In the genomic region with DNA sequence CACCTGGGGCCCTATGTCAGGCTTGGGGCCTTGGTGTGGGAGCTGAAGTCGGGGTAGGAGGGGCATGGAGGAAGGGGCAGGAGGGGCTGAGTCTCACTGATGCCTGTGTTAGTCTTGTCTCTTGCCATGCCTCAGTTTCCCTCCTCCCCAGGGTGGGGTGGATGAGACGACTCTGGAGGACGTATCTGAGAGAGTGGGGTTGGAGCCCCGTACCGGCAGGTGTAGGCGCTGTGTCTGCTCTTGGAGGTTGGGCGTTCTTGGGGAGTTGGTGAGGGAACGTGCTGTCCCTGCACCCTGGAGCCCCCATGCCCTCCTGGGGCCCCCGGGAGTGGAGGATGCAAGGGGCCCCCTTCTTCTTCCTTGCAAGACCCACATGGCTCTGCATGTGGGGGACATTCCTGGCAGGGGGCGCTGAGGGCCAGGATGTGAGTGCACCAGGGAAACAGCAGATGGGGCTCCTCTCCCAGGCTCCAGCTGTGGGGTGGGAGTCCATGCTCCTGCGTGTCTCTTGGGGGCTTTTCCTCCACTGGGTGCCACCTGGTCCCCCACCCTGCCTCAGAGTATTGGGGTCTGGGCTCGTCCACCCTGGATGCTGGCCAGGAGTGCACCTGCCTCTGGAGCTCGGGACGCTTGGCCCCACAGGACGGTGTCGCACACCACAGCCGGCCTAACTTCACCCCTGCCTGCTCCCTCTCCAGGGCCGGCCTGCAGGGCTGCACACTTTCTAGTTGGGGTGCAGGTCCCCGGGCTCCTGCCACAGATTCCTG, we compare ENCODE assay signal across 8 cellular contexts. TPM values are rescaled to one million over a fixed set of nuclear protein-coding genes. Genes with fewer than 3 reads are reported as not detected.
A peak's percentile ranks its signal among the peaks of the same experiment; 100 is the strongest.
DNase-seq lines count a peak whose midpoint lies in the region; ATAC-seq and TF ChIP-seq lines count a peak whose summit lies in the region.

No MANE protein-coding gene starts in this region.

- CTCF ChIA-PET in CD8-positive, alpha-beta T cell (lab: Charles Lee) = interaction anchor here (0.7 to 3.3 kb wide), 11 partner anchors 23 to 285 kb away, joined by 3 to 28 read pairs (median 4); no protein-coding TSS in a partner anchor
- CTCF ChIA-PET in activated naive CD4-positive, alpha-beta T cell treated with anti-CD3 and anti-CD28 coated beads for 36 hours (lab: Charles Lee) = interaction anchor here (2.0 to 2.4 kb wide), 2 partner anchors 23 to 28 kb away, joined by 9 to 11 read pairs; no protein-coding TSS in a partner anchor

- H3K4me1 Mint-ChIP-seq in CD8-positive, alpha-beta T cell (ENCODE audit: low read depth) = peaks cover 42% of the 10 kb centered on the region
- peaks cover 36% of the 10 kb centered on the region for H3K4me1 Mint-ChIP-seq in activated naive CD4-positive, alpha-beta T cell treated with anti-CD3 and anti-CD28 coated beads for 36 hours (ENCODE audit: low read depth)

- H3K4me3 ChIP-seq in CD8-positive, alpha-beta T cell (ENCODE audit: low read depth, low read length) = peak overlapping the region; percentile 99
- H3K4me3 ChIP-seq in Loucy (ENCODE audit: low read length, poor library complexity, severe bottlenecking) = peak overlapping the region; percentile 84

- intact Hi-C loops in CD8-positive, alpha-beta T cell (cut with DNase I, micrococcal nuclease) = loop anchor here (1.0 to 10.0 kb wide), 7 partner anchors 23 to 500 kb away; a partner anchor contains a TSS
- intact Hi-C loops in activated naive CD4-positive, alpha-beta T cell treated with anti-CD3 and anti-CD28 coated beads for 36 hours (cut with micrococcal nuclease) = loop anchor here (1.0 to 2.0 kb wide), 2 partner anchors 87 to 232 kb away; no protein-coding TSS in a partner anchor

- H3F3A ChIP-seq in Loucy (ENCODE audit: low read depth) = no peaks in the 10 kb centered on the region

- H3K9me3 ChIP-seq in CD8-positive, alpha-beta T cell (ENCODE audit: low read length) = no peaks in the 10 kb centered on the region
- H3K9me3 ChIP-seq in Loucy (ENCODE audit: insufficient read depth, low read depth, low read length) = no peaks in the 10 kb centered on the region

- H3K4me2 ChIP-seq in Loucy (ENCODE audit: low read depth, low read length, poor library complexity, severe bottlenecking) = peak overlapping the region; percentile 95

- peak overlapping the region; percentile 97 for H3K9ac ChIP-seq in Loucy (ENCODE audit: low read depth, low read length, poor library complexity, severe bottlenecking)

- peaks cover 37% of the 10 kb centered on the region for H3K4me1 ChIP-seq in CD8-positive, alpha-beta T cell (ENCODE audit: insufficient read depth, low read length)
- peaks cover 27% of the 10 kb centered on the region for H3K4me1 ChIP-seq in Loucy (ENCODE audit: insufficient read depth, low read length, poor library complexity, severe bottlenecking)

- peak overlapping the region; percentile 99 for H3K4me3 Mint-ChIP-seq in CD8-positive, alpha-beta T cell
- peak overlapping the region; percentile 93 for H3K4me3 Mint-ChIP-seq in activated naive CD4-positive, alpha-beta T cell treated with anti-CD3 and anti-CD28 coated beads for 36 hours

- H3K9me3 Mint-ChIP-seq in CD8-positive, alpha-beta T cell = no peaks in the 10 kb centered on the region
- H3K9me3 Mint-ChIP-seq in activated naive CD4-positive, alpha-beta T cell treated with anti-CD3 and anti-CD28 coated beads for 36 hours = no peaks in the 10 kb centered on the region

- H3K36me3 Mint-ChIP-seq in CD8-positive, alpha-beta T cell = peaks cover 15% of the 10 kb centered on the region
- H3K36me3 Mint-ChIP-seq in activated naive CD4-positive, alpha-beta T cell treated with anti-CD3 and anti-CD28 coated beads for 36 hours (ENCODE audit: low read depth) = peaks cover 11% of the 10 kb centered on the region

- peak; percentile 71 for TF ChIP-seq CTCF in CD8-positive, alpha-beta T cell (IDR thresholded peaks at IDR 0.05)
- peak; percentile 81 for TF ChIP-seq CTCF in Loucy (conservative IDR thresholded peaks at IDR 0.05; ENCODE audit: low read length)

- DNase-seq in CD8-positive, alpha-beta T cell = peak in 6 of 7 experiments; percentile 48 to 83 (median 66)
- DNase-seq in activated naive CD4-positive, alpha-beta T cell treated with anti-CD3 and anti-CD28 coated beads for 36 hours = peak; percentile 76
- no peak for DNase-seq in left lobe of liver (ENCODE audit: low spot score)
- DNase-seq in stimulated activated naive CD4-positive, alpha-beta T cell treated with Interleukin-2 at 50 U/mL for 16 hours (lab: John Stamatoyannopoulos, UW) = peak; percentile 19

- peaks cover 21% of the 10 kb centered on the region for H3K79me2 ChIP-seq in Loucy (ENCODE audit: insufficient read depth, low read length)

- H3K27ac ChIP-seq in CD8-positive, alpha-beta T cell (ENCODE audit: low read depth, low read length) = peak overlapping the region; percentile 89

- peak overlapping the region; percentile 87 for H3K27ac Mint-ChIP-seq in CD8-positive, alpha-beta T cell
- peak overlapping the region; percentile 99 for H3K27ac Mint-ChIP-seq in activated naive CD4-positive, alpha-beta T cell treated with anti-CD3 and anti-CD28 coated beads for 36 hours

- no peaks in the 10 kb centered on the region for H3K9me2 ChIP-seq in Loucy (replicated peaks; ENCODE audit: low read depth, low read length)

- peak; percentile 47 for ATAC-seq in CD8-positive, alpha-beta T cell
- peak; percentile 21 for ATAC-seq in left lobe of liver
- no peak for ATAC-seq in HG03457 (IDR thresholded peaks at IDR 0.05; ENCODE audit: unreplicated experiment)
- no peak for ATAC-seq in GM21390 (IDR thresholded peaks at IDR 0.05; ENCODE audit: unreplicated experiment)
- ATAC-seq in HG02981 (IDR thresholded peaks at IDR 0.05; ENCODE audit: unreplicated experiment) = no peak

- POLR2A ChIA-PET in CD8-positive, alpha-beta T cell (lab: Charles Lee) = interaction anchor here (1.0 to 5.0 kb wide), 7 partner anchors 23 to 363 kb away, joined by 3 to 98 read pairs (median 5); a partner anchor contains a TSS

- H3K36me3 ChIP-seq in CD8-positive, alpha-beta T cell (ENCODE audit: insufficient read depth, low read length) = peaks cover 9% of the 10 kb centered on the region
- no peaks in the 10 kb centered on the region for H3K36me3 ChIP-seq in Loucy (ENCODE audit: insufficient read depth, low read length)

- no peaks in the 10 kb centered on the region for H3K27me3 Mint-ChIP-seq in CD8-positive, alpha-beta T cell (ENCODE audit: low read depth)
- no peaks in the 10 kb centered on the region for H3K27me3 Mint-ChIP-seq in activated naive CD4-positive, alpha-beta T cell treated with anti-CD3 and anti-CD28 coated beads for 36 hours (ENCODE audit: low read depth)

- no peaks in the 10 kb centered on the region for H3K27me3 ChIP-seq in CD8-positive, alpha-beta T cell (ENCODE audit: insufficient read depth, low read length)
- no peaks in the 10 kb centered on the region for H3K27me3 ChIP-seq in Loucy (ENCODE audit: insufficient read depth, low read length, poor library complexity, severe bottlenecking)

- H4K20me1 ChIP-seq in Loucy (ENCODE audit: insufficient read depth, low read length, poor library complexity, severe bottlenecking) = peaks cover 9% of the 10 kb centered on the region

- no peak overlapping the region for H2AFZ ChIP-seq in Loucy (ENCODE audit: low read length)

RNA-seq across cellular contexts. Expression of a gene that starts 1.4 kb away (rescaled TPM):
- 100 to 1,000 TPM; 158 to 160 TPM for total RNA-seq in CD8-positive, alpha-beta T cell
- 100 to 1,000 TPM; 120 to 123 TPM for total RNA-seq in activated naive CD4-positive, alpha-beta T cell treated with anti-CD3 and anti-CD28 coated beads for 36 hours
- 48.7 TPM for total RNA-seq in left lobe of liver

RNA-seq across cellular contexts. Expression of a gene that starts 24.7 kb away (rescaled TPM):
- total RNA-seq in CD8-positive, alpha-beta T cell = not detected
- not detected for total RNA-seq in activated naive CD4-positive, alpha-beta T cell treated with anti-CD3 and anti-CD28 coated beads for 36 hours
- total RNA-seq in left lobe of liver = 0.28 TPM

RNA-seq across cellular contexts. Expression of a gene that starts 28.4 kb away (rescaled TPM):
- total RNA-seq in CD8-positive, alpha-beta T cell = 10 to 100 TPM; 44.1 to 44.8 TPM
- 10 to 100 TPM; 46.6 to 51.4 TPM for total RNA-seq in activated naive CD4-positive, alpha-beta T cell treated with anti-CD3 and anti-CD28 coated beads for 36 hours
- total RNA-seq in left lobe of liver = 15.4 TPM

RNA-seq across cellular contexts. Expression of a gene that starts 31.8 kb away (rescaled TPM):
- total RNA-seq in CD8-positive, alpha-beta T cell = 10 to 100 TPM; 13.5 to 15.9 TPM
- total RNA-seq in activated naive CD4-positive, alpha-beta T cell treated with anti-CD3 and anti-CD28 coated beads for 36 hours = 10 to 100 TPM; 21.8 to 22.1 TPM
- 9.9 TPM for total RNA-seq in left lobe of liver

Comparison
In these comparisons a context has a peak if more than half of its experiments do, and no peak if none do; other contexts are left out.
1. ATAC-seq: peak in CD8-positive, alpha-beta T cell (single experiment) and left lobe of liver (single experiment); none in HG03457 (single experiment), GM21390 (single experiment) and HG02981 (single experiment).